In genomic region chr2:112765251-112765650, GRCh38 we compare ENCODE assay signal across 8 cellular contexts.
DNase-seq lines count a peak whose midpoint lies in the region; ATAC-seq and TF ChIP-seq lines count a peak whose summit lies in the region.

No MANE protein-coding gene starts in this region.

- no peaks in the 10 kb centered on the region for H3K36me3 ChIP-seq in rectal smooth muscle tissue (ENCODE audit: control insufficient read depth, insufficient read depth, low read length)

- H3K4me1 ChIP-seq in rectal smooth muscle tissue (ENCODE audit: control insufficient read depth, insufficient read depth, low read length) = peaks cover 7% of the 10 kb centered on the region

- peak overlapping the region; percentile 19 for H3K27ac ChIP-seq in epithelial cell of prostate
- H3K27ac ChIP-seq in rectal smooth muscle tissue (ENCODE audit: low read depth, low read length) = no peak overlapping the region

- DNase-seq in GM12864 (ENCODE audit: low read depth) (no peak), OCI-M1 (lab: John Stamatoyannopoulos, UW) (peak; percentile 55), epithelial cell of prostate (ENCODE audit: low read depth, low spot score) (no peak), posterior cingulate gyrus (no peak)
- DNase-seq in activated CD8-positive, alpha-beta memory T cell treated with anti-CD3 and anti-CD28 coated beads, Interleukin-2, amount 50 U/mL, for 48 hours = no peak

- intact Hi-C loops in posterior cingulate gyrus (cut with DNase I) = no loop called here

- TF ChIP-seq CTCF in GM12864 (IDR thresholded peaks at IDR 0.05; ENCODE audit: low read depth, low read length, missing control alignments) = no peak

- no peak for ATAC-seq in HG03565 (IDR thresholded peaks at IDR 0.05; ENCODE audit: unreplicated experiment)
- ATAC-seq in GM18517 (IDR thresholded peaks at IDR 0.05; ENCODE audit: unreplicated experiment) = no peak

- H3K4me3 ChIP-seq in GM12864 (ENCODE audit: low read depth, low read length) (peak overlapping the region; percentile 71), rectal smooth muscle tissue (ENCODE audit: low read length) (peak overlapping the region; percentile 75)

- no peaks in the 10 kb centered on the region for H3K27me3 ChIP-seq in rectal smooth muscle tissue (ENCODE audit: control insufficient read depth, insufficient read depth, low read length)

- no peak overlapping the region for H3K9ac ChIP-seq in rectal smooth muscle tissue (ENCODE audit: low read length)
